ENCODE assay signal across 20 cellular contexts in genomic region chr15:74619916-74620635, GRCh38. TPM values are rescaled to one million over a fixed set of nuclear protein-coding genes. Genes with fewer than 3 reads are reported as not detected.
DNase-seq lines count a peak whose midpoint lies in the region; ATAC-seq, FAIRE-seq and TF ChIP-seq lines count a peak whose summit lies in the region.
"Had no signal": no experiment of that assay in that cellular context is flagged by ENCODE, and none has a peak within 500 bp of the region (broad histone marks: within the 10 kb centered on the region; RNA-seq: fewer than 3 reads in every experiment).

No MANE protein-coding gene starts in this region.

- H3K79me2 ChIP-seq in HepG2 (ENCODE audit: insufficient read depth, low read length), result peaks cover 50% of the 10 kb centered on the region

- H3K27ac ChIP-seq in HepG2 (ENCODE audit: extremely low read length, insufficient read depth, low read length), result no peak overlapping the region
- peak overlapping the region; percentile 46 for H3K27ac ChIP-seq in subcutaneous abdominal adipose tissue (ENCODE audit: low read depth, low read length)
- H3K27ac ChIP-seq: suprapubic skin had no signal

- in situ Hi-C loops in HepG2 (cut with HindIII; ENCODE audit: extremely low pct_ligation_motif_present, low pct_unique_long_range_greater_than_20kb), result loop anchor here (5.0 kb wide), 1 partner anchor 248 kb away; no protein-coding TSS in a partner anchor

- intact Hi-C loops in activated naive CD4-positive, alpha-beta T cell treated with anti-CD3 and anti-CD28 coated beads for 36 hours (cut with micrococcal nuclease), result loop anchor here (2.0 kb wide), 1 partner anchor 245 kb away; no protein-coding TSS in a partner anchor
- intact Hi-C loops in HepG2 (cut with micrococcal nuclease; ENCODE audit: unreplicated experiment), result loop anchor here (5.0 kb wide), 2 partner anchors 178 to 248 kb away; no protein-coding TSS in a partner anchor
- intact Hi-C loops in Caco-2 (cut with micrococcal nuclease; ENCODE audit: unreplicated experiment), result loop anchor here (5.0 kb wide), 1 partner anchor 248 kb away; no protein-coding TSS in a partner anchor

- H3K9me3 ChIP-seq in HepG2 (ENCODE audit: low read length) (no peaks in the 10 kb centered on the region), subcutaneous abdominal adipose tissue (ENCODE audit: control insufficient read depth in 5 of 5, low read length in 5 of 5) (no peaks in the 10 kb centered on the region), Caco-2 (no peaks in the 10 kb centered on the region)
- H3K9me3 ChIP-seq: BE2C, suprapubic skin had no signal

- 98% methylated on average over 21 of the region's 27 CpGs for WGBS in HepG2 (ENCODE audit: low lambda C conversion rate)

- H4K20me1 ChIP-seq in HepG2 (ENCODE audit: insufficient read depth, low read length), result peaks cover 58% of the 10 kb centered on the region

- TF ChIP-seq EP300 in HepG2 (IDR thresholded peaks at IDR 0.05; ENCODE audit: low read depth in 2 of 2, low read length in 2 of 2), result no peak
- TF ChIP-seq EP300 in HepG2 (CRISPR knock-in tag; IDR thresholded peaks at IDR 0.05; ENCODE audit: borderline replicate concordance), result no peak

- no peak for ATAC-seq in activated naive CD4-positive, alpha-beta T cell treated with anti-CD3 and anti-CD28 coated beads, Interleukin-2, amount 50 U/mL, for 72 hours
- no peak for ATAC-seq in activated T-helper 17 cell treated with anti-CD3 and anti-CD28 coated beads, Interleukin-2, amount 50 U/mL, for 72 hours (replicated peaks)
- ATAC-seq in HepG2, result no peak

- peaks cover 17 to 41% of the 10 kb centered on the region in 2 donors for H3K36me3 Mint-ChIP-seq in activated naive CD4-positive, alpha-beta T cell treated with anti-CD3 and anti-CD28 coated beads, Interleukin-2, amount 50 U/mL, for 72 hours
- peaks cover 33% of the 10 kb centered on the region for H3K36me3 Mint-ChIP-seq in activated naive CD4-positive, alpha-beta T cell treated with anti-CD3 and anti-CD28 coated beads for 36 hours (ENCODE audit: low read depth)
- peaks cover 94% of the 10 kb centered on the region for H3K36me3 Mint-ChIP-seq in activated T-helper 17 cell treated with anti-CD3 and anti-CD28 coated beads, Interleukin-2, amount 50 U/mL, for 72 hours (ENCODE audit: low read depth)
- H3K36me3 Mint-ChIP-seq in Caco-2 (ENCODE audit: insufficient read depth, unreplicated experiment), result peaks cover 75% of the 10 kb centered on the region

- POLR2A ChIA-PET in HepG2 (lab: Yijun Ruan, JAX) (no interaction called here), Caco-2 (lab: Charles Lee) (no interaction called here)

- no peak overlapping the region for H3K4me3 Mint-ChIP-seq in activated naive CD4-positive, alpha-beta T cell treated with anti-CD3 and anti-CD28 coated beads for 36 hours
- peak overlapping the region; percentile 93 for H3K4me3 Mint-ChIP-seq in activated T-helper 17 cell treated with anti-CD3 and anti-CD28 coated beads, Interleukin-2, amount 50 U/mL, for 72 hours
- no peak overlapping the region for H3K4me3 Mint-ChIP-seq in Caco-2 (ENCODE audit: unreplicated experiment)
- H3K4me3 Mint-ChIP-seq: activated CD8-positive, alpha-beta T cell treated with anti-CD3 and anti-CD28 coated beads for 36 hours; WTC11 had no signal

- no peaks in the 10 kb centered on the region for H3K27me3 Mint-ChIP-seq in activated naive CD4-positive, alpha-beta T cell treated with anti-CD3 and anti-CD28 coated beads for 36 hours (ENCODE audit: low read depth)
- no peaks in the 10 kb centered on the region for H3K27me3 Mint-ChIP-seq in activated T-helper 17 cell treated with anti-CD3 and anti-CD28 coated beads, Interleukin-2, amount 50 U/mL, for 72 hours
- H3K27me3 Mint-ChIP-seq in Caco-2 (ENCODE audit: insufficient read depth, unreplicated experiment), result no peaks in the 10 kb centered on the region
- H3K27me3 Mint-ChIP-seq: activated CD8-positive, alpha-beta T cell treated with anti-CD3 and anti-CD28 coated beads for 36 hours had no signal

- FAIRE-seq in HepG2 (lab: Jason Lieb, UNC), result no peak
- FAIRE-seq: urothelium cell line had no signal

- BruUV-seq in HepG2 (replicated peaks; lab: Mats Ljungman, UMichigan), result no TSS peak
- BruUV-seq in Caco-2 (replicated peaks; lab: Mats Ljungman, UMichigan), result no TSS peak

- no peak for TF ChIP-seq POLR2A in HepG2 (IDR thresholded peaks at IDR 0.05; ENCODE audit: insufficient read depth in 1 of 2, low read depth in 2 of 2, low read length in 2 of 2)

- no peaks in the 10 kb centered on the region for H3K9me3 Mint-ChIP-seq in activated naive CD4-positive, alpha-beta T cell treated with anti-CD3 and anti-CD28 coated beads, Interleukin-2, amount 50 U/mL, for 72 hours
- no peaks in the 10 kb centered on the region for H3K9me3 Mint-ChIP-seq in activated naive CD4-positive, alpha-beta T cell treated with anti-CD3 and anti-CD28 coated beads for 36 hours
- no peaks in the 10 kb centered on the region for H3K9me3 Mint-ChIP-seq in activated T-helper 17 cell treated with anti-CD3 and anti-CD28 coated beads, Interleukin-2, amount 50 U/mL, for 72 hours
- H3K9me3 Mint-ChIP-seq in Caco-2 (ENCODE audit: unreplicated experiment), result no peaks in the 10 kb centered on the region
- H3K9me3 Mint-ChIP-seq: activated CD8-positive, alpha-beta T cell treated with anti-CD3 and anti-CD28 coated beads for 36 hours; WTC11 had no signal

- TF ChIP-seq CTCF in HepG2 (CRISPR knock-in tag; IDR thresholded peaks at IDR 0.05) (no peak), Caco-2 (IDR thresholded peaks at IDR 0.05; ENCODE audit: insufficient read depth in 1 of 2, low read depth in 1 of 2, low read length in 1 of 2, severe bottlenecking in 1 of 2, unreplicated experiment in 1 of 2) (no peak)

- DNase-seq in activated naive CD4-positive, alpha-beta T cell treated with anti-CD3 and anti-CD28 coated beads, Interleukin-2, amount 50 U/mL, for 72 hours (ENCODE audit: low spot score in 2 of 2), result no peak
- no peak for DNase-seq in activated naive CD4-positive, alpha-beta T cell treated with anti-CD3 and anti-CD28 coated beads for 36 hours
- no peak for DNase-seq in HepG2 (ENCODE audit: low spot score)
- DNase-seq in NCI-H1417 treated with DMSO at 0.1 percent for 48 hours (lab: John Stamatoyannopoulos, UW), result no peak
- no peak for DNase-seq in NCI-H1105 (lab: John Stamatoyannopoulos, UW)
- DNase-seq in Caco-2, result no peak
- DNase-seq: activated CD8-positive, alpha-beta T cell treated with anti-CD3 and anti-CD28 coated beads for 36 hours; activated gamma-delta T cell; aorta; BE2C; islet precursor cell; Kasumi-1; NCI-H2081; NCI-H345; stimulated activated CD4-positive, alpha-beta T cell treated with anti-CD3 and anti-CD28 coated beads, Interleukin-1b, Interleukin-23, amount 100 ng/mL, for 48 hours had no signal

- peaks cover 37 to 59% of the 10 kb centered on the region in 2 experiments for H3K36me3 ChIP-seq in HepG2 (replicated peaks in 1 of 2; ENCODE audit: control insufficient read depth in 1 of 2, insufficient read depth in 2 of 2, low read length in 2 of 2)
- H3K36me3 ChIP-seq in subcutaneous abdominal adipose tissue (ENCODE audit: control insufficient read depth in 5 of 5, insufficient read depth in 5 of 5, low read length in 5 of 5), result peaks cover 0 to 67% (median 62%) of the 10 kb centered on the region in 5 donors
- peaks cover 3% of the 10 kb centered on the region; the same call in 1 of the 2 replicates for H3K36me3 ChIP-seq in Caco-2 (ENCODE audit: control insufficient read depth, insufficient read depth, low read length)

- CTCF ChIA-PET in activated naive CD4-positive, alpha-beta T cell treated with anti-CD3 and anti-CD28 coated beads for 36 hours (lab: Charles Lee), result interaction anchor here (1.0 to 10.0 kb wide), 4 partner anchors 8 to 157 kb away, joined by 3 to 180 read pairs (median 23); no protein-coding TSS in a partner anchor
- CTCF ChIA-PET in HepG2 (lab: Yijun Ruan, JAX; ENCODE audit: low intra/inter-chr PET ratio, low total read pairs), result interaction anchor here (1.5 to 2.6 kb wide), 2 partner anchors 12 to 247 kb away, joined by 15 to 19 read pairs; no protein-coding TSS in a partner anchor
- CTCF ChIA-PET in Caco-2 (lab: Charles Lee), result no interaction called here

- no peak for TF ChIP-seq RAD21 in HepG2 (CRISPR knock-in tag; IDR thresholded peaks at IDR 0.05)

- peaks cover 50% of the 10 kb centered on the region for H3K4me1 Mint-ChIP-seq in activated naive CD4-positive, alpha-beta T cell treated with anti-CD3 and anti-CD28 coated beads for 36 hours (ENCODE audit: low read depth)
- H3K4me1 Mint-ChIP-seq in activated T-helper 17 cell treated with anti-CD3 and anti-CD28 coated beads, Interleukin-2, amount 50 U/mL, for 72 hours, result peaks cover 33% of the 10 kb centered on the region
- H3K4me1 Mint-ChIP-seq in Caco-2 (ENCODE audit: low read depth, unreplicated experiment), result no peaks in the 10 kb centered on the region

- peaks cover 28% of the 10 kb centered on the region for H3K4me1 ChIP-seq in HepG2 (ENCODE audit: insufficient read depth, low read length)
- H3K4me1 ChIP-seq in subcutaneous abdominal adipose tissue (ENCODE audit: control insufficient read depth in 5 of 5, insufficient read depth in 5 of 5, low read length in 5 of 5), result peaks cover 9 to 58% (median 49%) of the 10 kb centered on the region in 5 donors
- peaks cover 9% of the 10 kb centered on the region; the same call in 1 of the 2 replicates for H3K4me1 ChIP-seq in Caco-2

- H3K9ac ChIP-seq in HepG2 (ENCODE audit: insufficient read depth, low read depth, low read length), result no peak overlapping the region
- H3K9ac ChIP-seq in subcutaneous abdominal adipose tissue (ENCODE audit: low read length in 5 of 5), result peak overlapping the region in 1 of 5 donors; percentile 49

- H3K27me3 ChIP-seq in HepG2 (ENCODE audit: control insufficient read depth in 1 of 2, insufficient read depth in 2 of 2, low read length in 2 of 2), result no peaks in the 10 kb centered on the region; a peak in 1 of 5 replicates
- no peaks in the 10 kb centered on the region for H3K27me3 ChIP-seq in subcutaneous abdominal adipose tissue (ENCODE audit: control insufficient read depth in 5 of 5, insufficient read depth in 4 of 5, low read length in 5 of 5)
- H3K27me3 ChIP-seq in Caco-2 (replicated peaks; ENCODE audit: control insufficient read depth, insufficient read depth, low read length), result no peaks in the 10 kb centered on the region
- H3K27me3 ChIP-seq: BE2C, suprapubic skin had no signal

- H3K4me3 ChIP-seq in HepG2 (replicated peaks in 1 of 3; ENCODE audit: insufficient read depth in 1 of 3, low read depth in 2 of 3, low read length in 3 of 3) (no peak overlapping the region), subcutaneous abdominal adipose tissue (ENCODE audit: low read depth in 1 of 5, low read length in 5 of 5) (no peak overlapping the region), Caco-2 (ENCODE audit: low read depth, low read length) (no peak overlapping the region)
- H3K4me3 ChIP-seq: suprapubic skin had no signal

- peak overlapping the region; percentile 36 to 67 for H3K27ac Mint-ChIP-seq in activated naive CD4-positive, alpha-beta T cell treated with anti-CD3 and anti-CD28 coated beads, Interleukin-2, amount 50 U/mL, for 72 hours
- no peak overlapping the region for H3K27ac Mint-ChIP-seq in activated naive CD4-positive, alpha-beta T cell treated with anti-CD3 and anti-CD28 coated beads for 36 hours
- peak overlapping the region; percentile 59 for H3K27ac Mint-ChIP-seq in activated T-helper 17 cell treated with anti-CD3 and anti-CD28 coated beads, Interleukin-2, amount 50 U/mL, for 72 hours
- no peak overlapping the region for H3K27ac Mint-ChIP-seq in Caco-2 (ENCODE audit: unreplicated experiment)

- no peak overlapping the region for H3K4me2 ChIP-seq in HepG2 (ENCODE audit: low read depth, low read length)

- no peak overlapping the region for H2AFZ ChIP-seq in HepG2 (ENCODE audit: low read length)

RNA-seq across cellular contexts. Expression of gene CLK3, which starts 4.4 kb away (rescaled TPM):
- 100 to 1,000 TPM; 160 to 176 TPM for total RNA-seq in activated naive CD4-positive, alpha-beta T cell treated with anti-CD3 and anti-CD28 coated beads, Interleukin-2, amount 50 U/mL, for 72 hours
- total RNA-seq in activated naive CD4-positive, alpha-beta T cell treated with anti-CD3 and anti-CD28 coated beads for 36 hours, result 100 to 1,000 TPM; 124 TPM
- 100 to 1,000 TPM; 117 to 179 TPM for total RNA-seq in activated T-helper 17 cell treated with anti-CD3 and anti-CD28 coated beads, Interleukin-2, amount 50 U/mL, for 72 hours
- total RNA-seq in HepG2 (2016; rRNA removed; fragmentation: Illumina TruSeq; extraction: Trizol), result 31.4 and 41.5 TPM in 2 replicates
- total RNA-seq in HepG2 (2016; cell fraction: cytosol; rRNA removed; fragmentation: Illumina TruSeq; extraction: Trizol; ENCODE audit: low read depth), result 21.2 TPM in 2 replicates
- 29.0 and 39.7 TPM in 2 replicates for total RNA-seq in HepG2 (2016; cell fraction: insoluble cytoplasmic fraction; rRNA removed; fragmentation: Illumina TruSeq; extraction: Trizol)
- total RNA-seq in HepG2 (2016; cell fraction: membrane; rRNA removed; fragmentation: Illumina TruSeq; extraction: Trizol), result 19.8 and 21.9 TPM in 2 replicates
- 49.0 and 49.2 TPM in 2 replicates for total RNA-seq in HepG2 (2016; cell fraction: nucleus; rRNA removed; fragmentation: Illumina TruSeq; extraction: Trizol)
- 82.0 and 89.1 TPM in 2 replicates for polyA plus RNA-seq in HepG2 (2011; rRNA removed)
- 59.3 and 68.4 TPM in 2 replicates for polyA plus RNA-seq in HepG2 (2011; cell fraction: cytosol; rRNA removed)
- 264 and 302 TPM in 2 replicates for polyA plus RNA-seq in HepG2 (2011; cell fraction: nucleus; rRNA removed)
- 34.0 and 40.7 TPM in 2 replicates for polyA plus RNA-seq in HepG2 (2012)
- 8.0 and 8.4 TPM in 2 replicates for polyA plus RNA-seq in HepG2 (2016; cell fraction: cytosol; fragmentation: Illumina TruSeq; extraction: Trizol; ENCODE audit: low read depth)
- polyA plus RNA-seq in HepG2 (2016; cell fraction: insoluble cytoplasmic fraction; fragmentation: Illumina TruSeq; extraction: Trizol; ENCODE audit: low read depth), result 33.8 and 35.7 TPM in 2 replicates
- 11.6 and 14.5 TPM in 2 replicates for polyA plus RNA-seq in HepG2 (2016; cell fraction: membrane; fragmentation: Illumina TruSeq; extraction: Trizol; ENCODE audit: low read depth)
- 101 and 109 TPM in 2 replicates for polyA plus RNA-seq in HepG2 (2016; cell fraction: nucleus; fragmentation: Illumina TruSeq; extraction: Trizol; ENCODE audit: insufficient read depth, low read depth)
- polyA minus RNA-seq in HepG2 (2011; rRNA and poly(A)+ RNA removed; ENCODE audit: low replicate concordance), result 181 and 249 TPM in 2 replicates
- polyA minus RNA-seq in HepG2 (2011; cell fraction: cytosol; rRNA and poly(A)+ RNA removed), result 23.0 and 27.8 TPM in 2 replicates
- 142 and 155 TPM in 2 replicates for polyA minus RNA-seq in HepG2 (2011; cell fraction: nucleus; rRNA and poly(A)+ RNA removed)
- total RNA-seq in Caco-2 (2022), result 49.4 and 54.5 TPM in 2 replicates

Comparison
In these comparisons a context has a peak if more than half of its experiments do, and no peak if none do; other contexts are left out.
1. H3K27ac Mint-ChIP-seq: peak in activated naive CD4-positive, alpha-beta T cell treated with anti-CD3 and anti-CD28 coated beads, Interleukin-2, amount 50 U/mL, for 72 hours (2 of 2) and activated T-helper 17 cell treated with anti-CD3 and anti-CD28 coated beads, Interleukin-2, amount 50 U/mL, for 72 hours (single experiment); none in activated naive CD4-positive, alpha-beta T cell treated with anti-CD3 and anti-CD28 coated beads for 36 hours (single experiment) and Caco-2 (single experiment).